ENCODE assay signal across 1 cellular context in the genomic region with DNA sequence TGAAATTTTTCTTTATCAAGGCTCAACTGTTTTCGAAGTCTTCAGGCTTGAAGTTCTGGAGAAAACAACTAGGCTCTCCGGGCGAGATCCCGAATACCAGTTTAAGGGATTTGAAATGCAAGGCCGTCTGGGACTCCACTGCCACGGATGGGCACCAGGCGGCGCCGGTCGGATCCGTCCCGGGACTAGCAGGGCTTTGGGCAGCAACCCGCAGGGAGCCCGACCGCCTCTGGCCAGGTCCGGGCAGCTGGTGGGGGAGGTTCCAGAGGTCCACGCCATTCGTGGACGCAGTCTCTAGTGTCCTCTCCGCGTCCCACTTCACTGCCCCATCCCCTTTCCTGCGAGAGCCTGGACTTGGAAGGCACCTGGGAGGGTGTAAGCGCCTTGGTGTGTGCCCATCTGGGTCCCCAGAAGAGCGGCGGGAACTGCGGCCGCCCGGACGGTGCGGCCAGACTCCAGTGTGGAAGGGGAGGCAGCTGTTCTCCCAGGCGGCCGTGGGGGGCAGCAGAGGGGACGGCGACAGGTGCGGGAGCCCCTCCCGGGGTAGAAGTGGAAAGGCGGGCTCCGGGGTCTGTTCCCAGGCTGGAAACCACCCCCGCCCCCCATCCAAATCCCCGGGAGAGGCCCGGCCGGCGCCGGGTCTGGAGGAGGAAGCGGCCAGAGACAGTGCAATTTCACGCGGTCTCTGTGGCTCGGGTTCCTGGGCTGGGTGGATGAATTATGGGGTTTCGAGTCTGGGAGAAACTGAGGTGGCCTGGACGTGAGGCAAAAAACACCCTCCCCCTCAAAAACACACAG.
TF ChIP-seq lines count a peak whose summit lies in the region.

No MANE protein-coding gene starts in this region.

TF ChIP-seq in HepG2, 621 proteins besides CTCF, POLR2A, EP300 and RAD21 (continued from another document and continues in another):
- TF ChIP-seq, protein P1, sequence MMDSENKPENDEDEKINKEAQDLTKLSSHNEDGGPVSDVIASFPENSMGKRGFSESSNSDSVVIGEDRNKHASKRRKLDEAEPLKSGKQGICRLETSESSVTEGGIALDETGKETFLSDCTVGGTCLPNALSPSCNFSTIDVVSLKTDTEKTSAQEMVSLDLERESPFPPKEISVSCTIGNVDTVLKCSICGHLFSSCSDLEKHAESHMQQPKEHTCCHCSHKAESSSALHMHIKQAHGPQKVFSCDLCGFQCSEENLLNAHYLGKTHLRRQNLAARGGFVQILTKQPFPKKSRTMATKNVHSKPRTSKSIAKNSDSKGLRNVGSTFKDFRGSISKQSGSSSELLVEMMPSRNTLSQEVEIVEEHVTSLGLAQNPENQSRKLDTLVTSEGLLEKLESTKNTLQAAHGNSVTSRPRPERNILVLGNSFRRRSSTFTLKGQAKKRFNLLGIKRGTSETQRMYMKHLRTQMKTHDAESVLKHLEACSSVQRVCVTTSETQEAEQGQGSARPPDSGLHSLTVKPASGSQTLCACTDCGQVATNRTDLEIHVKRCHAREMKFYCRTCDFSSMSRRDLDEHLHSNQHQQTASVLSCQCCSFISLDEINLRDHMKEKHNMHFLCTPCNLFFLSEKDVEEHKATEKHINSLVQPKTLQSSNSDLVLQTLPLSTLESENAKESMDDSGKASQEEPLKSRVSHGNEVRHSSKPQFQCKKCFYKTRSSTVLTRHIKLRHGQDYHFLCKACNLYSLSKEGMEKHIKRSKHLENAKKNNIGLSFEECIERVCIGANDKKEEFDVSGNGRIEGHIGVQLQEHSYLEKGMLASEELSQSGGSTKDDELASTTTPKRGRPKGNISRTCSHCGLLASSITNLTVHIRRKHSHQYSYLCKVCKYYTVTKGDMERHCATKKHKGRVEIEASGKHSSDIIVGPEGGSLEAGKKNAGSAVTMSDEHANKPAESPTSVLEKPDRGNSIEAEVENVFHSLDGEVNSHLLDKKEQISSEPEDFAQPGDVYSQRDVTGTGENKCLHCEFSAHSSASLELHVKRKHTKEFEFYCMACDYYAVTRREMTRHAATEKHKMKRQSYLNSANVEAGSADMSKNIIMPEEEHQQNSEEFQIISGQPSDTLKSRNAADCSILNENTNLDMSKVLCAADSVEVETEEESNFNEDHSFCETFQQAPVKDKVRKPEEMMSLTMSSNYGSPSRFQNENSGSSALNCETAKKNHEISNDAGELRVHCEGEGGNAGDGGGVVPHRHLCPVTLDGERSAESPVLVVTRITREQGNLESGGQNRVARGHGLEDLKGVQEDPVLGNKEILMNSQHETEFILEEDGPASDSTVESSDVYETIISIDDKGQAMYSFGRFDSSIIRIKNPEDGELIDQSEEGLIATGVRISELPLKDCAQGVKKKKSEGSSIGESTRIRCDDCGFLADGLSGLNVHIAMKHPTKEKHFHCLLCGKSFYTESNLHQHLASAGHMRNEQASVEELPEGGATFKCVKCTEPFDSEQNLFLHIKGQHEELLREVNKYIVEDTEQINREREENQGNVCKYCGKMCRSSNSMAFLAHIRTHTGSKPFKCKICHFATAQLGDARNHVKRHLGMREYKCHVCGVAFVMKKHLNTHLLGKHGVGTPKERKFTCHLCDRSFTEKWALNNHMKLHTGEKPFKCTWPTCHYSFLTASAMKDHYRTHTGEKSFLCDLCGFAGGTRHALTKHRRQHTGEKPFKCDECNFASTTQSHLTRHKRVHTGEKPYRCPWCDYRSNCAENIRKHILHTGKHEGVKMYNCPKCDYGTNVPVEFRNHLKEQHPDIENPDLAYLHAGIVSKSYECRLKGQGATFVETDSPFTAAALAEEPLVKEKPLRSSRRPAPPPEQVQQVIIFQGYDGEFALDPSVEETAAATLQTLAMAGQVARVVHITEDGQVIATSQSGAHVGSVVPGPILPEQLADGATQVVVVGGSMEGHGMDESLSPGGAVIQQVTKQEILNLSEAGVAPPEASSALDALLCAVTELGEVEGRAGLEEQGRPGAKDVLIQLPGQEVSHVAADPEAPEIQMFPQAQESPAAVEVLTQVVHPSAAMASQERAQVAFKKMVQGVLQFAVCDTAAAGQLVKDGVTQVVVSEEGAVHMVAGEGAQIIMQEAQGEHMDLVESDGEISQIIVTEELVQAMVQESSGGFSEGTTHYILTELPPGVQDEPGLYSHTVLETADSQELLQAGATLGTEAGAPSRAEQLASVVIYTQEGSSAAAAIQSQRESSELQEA (CRISPR knock-in tag; IDR thresholded peaks at IDR 0.05; ENCODE audit: not compliant biosample characterization) = no peak
- TF ChIP-seq ZNF274 (CRISPR knock-in tag; IDR thresholded peaks at IDR 0.05) = peak; percentile 66; the same call in 1 of the 2 replicates
- TF ChIP-seq ZNF3 (CRISPR knock-in tag; IDR thresholded peaks at IDR 0.05) = no peak
- no peak for TF ChIP-seq ZNF17 (CRISPR knock-in tag; IDR thresholded peaks at IDR 0.05)
- no peak for TF ChIP-seq ZNF543 (CRISPR knock-in tag; IDR thresholded peaks at IDR 0.05)
- 0 out of 2 replicates have a peak, but pooled peaks have one; percentile 6 for TF ChIP-seq GTF3A (CRISPR knock-in tag; conservative IDR thresholded peaks at IDR 0.05)
- TF ChIP-seq ZNF780A (CRISPR knock-in tag; IDR thresholded peaks at IDR 0.05) = no peak
- TF ChIP-seq ZNF225 (CRISPR knock-in tag; IDR thresholded peaks at IDR 0.05) = no peak; the same call in 1 of the 2 replicates
- TF ChIP-seq JUNB (CRISPR knock-in tag; IDR thresholded peaks at IDR 0.05; ENCODE audit: borderline replicate concordance) = no peak
- peak; percentile 77 for TF ChIP-seq ZNF768 (CRISPR knock-in tag; IDR thresholded peaks at IDR 0.05)
- TF ChIP-seq RFX5 (IDR thresholded peaks at IDR 0.05; ENCODE audit: low read depth, low read length) = no peak
- no peak for TF ChIP-seq CC2D1A (CRISPR knock-in tag; IDR thresholded peaks at IDR 0.05)
- TF ChIP-seq ZNF75D (CRISPR knock-in tag; IDR thresholded peaks at IDR 0.05; ENCODE audit: borderline replicate concordance) = no peak
- TF ChIP-seq, protein P2, sequence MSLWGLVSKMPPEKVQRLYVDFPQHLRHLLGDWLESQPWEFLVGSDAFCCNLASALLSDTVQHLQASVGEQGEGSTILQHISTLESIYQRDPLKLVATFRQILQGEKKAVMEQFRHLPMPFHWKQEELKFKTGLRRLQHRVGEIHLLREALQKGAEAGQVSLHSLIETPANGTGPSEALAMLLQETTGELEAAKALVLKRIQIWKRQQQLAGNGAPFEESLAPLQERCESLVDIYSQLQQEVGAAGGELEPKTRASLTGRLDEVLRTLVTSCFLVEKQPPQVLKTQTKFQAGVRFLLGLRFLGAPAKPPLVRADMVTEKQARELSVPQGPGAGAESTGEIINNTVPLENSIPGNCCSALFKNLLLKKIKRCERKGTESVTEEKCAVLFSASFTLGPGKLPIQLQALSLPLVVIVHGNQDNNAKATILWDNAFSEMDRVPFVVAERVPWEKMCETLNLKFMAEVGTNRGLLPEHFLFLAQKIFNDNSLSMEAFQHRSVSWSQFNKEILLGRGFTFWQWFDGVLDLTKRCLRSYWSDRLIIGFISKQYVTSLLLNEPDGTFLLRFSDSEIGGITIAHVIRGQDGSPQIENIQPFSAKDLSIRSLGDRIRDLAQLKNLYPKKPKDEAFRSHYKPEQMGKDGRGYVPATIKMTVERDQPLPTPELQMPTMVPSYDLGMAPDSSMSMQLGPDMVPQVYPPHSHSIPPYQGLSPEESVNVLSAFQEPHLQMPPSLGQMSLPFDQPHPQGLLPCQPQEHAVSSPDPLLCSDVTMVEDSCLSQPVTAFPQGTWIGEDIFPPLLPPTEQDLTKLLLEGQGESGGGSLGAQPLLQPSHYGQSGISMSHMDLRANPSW (CRISPR knock-in tag; IDR thresholded peaks at IDR 0.05; ENCODE audit: borderline replicate concordance) = no peak
- TF ChIP-seq ARNT (IDR thresholded peaks at IDR 0.05) = no peak
- no peak for TF ChIP-seq U2AF2 (IDR thresholded peaks at IDR 0.05; ENCODE audit: low read depth, low read length)
- no peak; the same call in 1 of the 2 replicates for TF ChIP-seq ERF (CRISPR knock-in tag; IDR thresholded peaks at IDR 0.05)
- TF ChIP-seq ZNF318 (CRISPR knock-in tag; IDR thresholded peaks at IDR 0.05) = no peak
- no peak for TF ChIP-seq ZNF138 (CRISPR knock-in tag; IDR thresholded peaks at IDR 0.05; ENCODE audit: low read depth)
- TF ChIP-seq ZNF550 (CRISPR knock-in tag; IDR thresholded peaks at IDR 0.05; ENCODE audit: borderline replicate concordance) = no peak
- peak; percentile 34; the same call in 1 of the 2 replicates for TF ChIP-seq SATB2 (CRISPR knock-in tag; IDR thresholded peaks at IDR 0.05)
- TF ChIP-seq SETDB1 (CRISPR knock-in tag; IDR thresholded peaks at IDR 0.05; ENCODE audit: borderline replicate concordance) = no peak
- peak; percentile 37; the same call in 1 of the 2 replicates for TF ChIP-seq FOXO1 (CRISPR knock-in tag; IDR thresholded peaks at IDR 0.05)
- no peak for TF ChIP-seq FOXC1 (CRISPR knock-in tag; IDR thresholded peaks at IDR 0.05; ENCODE audit: borderline replicate concordance)
- TF ChIP-seq ZBTB7B (CRISPR knock-in tag; IDR thresholded peaks at IDR 0.05) = peak; percentile 76
- TF ChIP-seq ZNF326 (CRISPR knock-in tag; IDR thresholded peaks at IDR 0.05; ENCODE audit: borderline replicate concordance) = no peak
- TF ChIP-seq, protein P3, sequence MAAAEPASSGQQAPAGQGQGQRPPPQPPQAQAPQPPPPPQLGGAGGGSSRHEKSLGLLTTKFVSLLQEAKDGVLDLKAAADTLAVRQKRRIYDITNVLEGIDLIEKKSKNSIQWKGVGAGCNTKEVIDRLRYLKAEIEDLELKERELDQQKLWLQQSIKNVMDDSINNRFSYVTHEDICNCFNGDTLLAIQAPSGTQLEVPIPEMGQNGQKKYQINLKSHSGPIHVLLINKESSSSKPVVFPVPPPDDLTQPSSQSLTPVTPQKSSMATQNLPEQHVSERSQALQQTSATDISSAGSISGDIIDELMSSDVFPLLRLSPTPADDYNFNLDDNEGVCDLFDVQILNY (CRISPR knock-in tag; conservative IDR thresholded peaks at IDR 0.05) = no peak; the same call in 1 of the 2 replicates
- 0 out of 2 replicates have a peak, but pooled peaks have one; percentile 24 for TF ChIP-seq PITX1 (CRISPR knock-in tag; IDR thresholded peaks at IDR 0.05)
- TF ChIP-seq ZSCAN5A (CRISPR knock-in tag; IDR thresholded peaks at IDR 0.05; ENCODE audit: borderline replicate concordance) = no peak
- no peak for TF ChIP-seq PAWR (CRISPR knock-in tag; IDR thresholded peaks at IDR 0.05; ENCODE audit: borderline replicate concordance)
- peak; percentile 41 for TF ChIP-seq PHF21A (CRISPR knock-in tag; IDR thresholded peaks at IDR 0.05)
- TF ChIP-seq TMF1 (CRISPR knock-in tag; IDR thresholded peaks at IDR 0.05; ENCODE audit: low read depth) = no peak
- TF ChIP-seq ZNF33A (CRISPR knock-in tag; IDR thresholded peaks at IDR 0.05; ENCODE audit: borderline replicate concordance) = no peak
- peak; percentile 63 for TF ChIP-seq AGO2 (optimal IDR thresholded peaks at IDR 0.05; ENCODE audit: low read depth, low read length)
- TF ChIP-seq ZNF839 (CRISPR knock-in tag; IDR thresholded peaks at IDR 0.05; ENCODE audit: borderline replicate concordance) = 0 out of 2 replicates have a peak, but pooled peaks have one; percentile 29
- TF ChIP-seq HNF4G (IDR thresholded peaks at IDR 0.05; ENCODE audit: borderline replicate concordance, low read depth, low read length) = no peak
- peak; percentile 34; the same call in 1 of the 2 replicates for TF ChIP-seq HNF4G (CRISPR knock-in tag; IDR thresholded peaks at IDR 0.05; ENCODE audit: borderline replicate concordance, low read depth)
